8 cellular contexts compared by ENCODE assay signal in the genomic region with DNA sequence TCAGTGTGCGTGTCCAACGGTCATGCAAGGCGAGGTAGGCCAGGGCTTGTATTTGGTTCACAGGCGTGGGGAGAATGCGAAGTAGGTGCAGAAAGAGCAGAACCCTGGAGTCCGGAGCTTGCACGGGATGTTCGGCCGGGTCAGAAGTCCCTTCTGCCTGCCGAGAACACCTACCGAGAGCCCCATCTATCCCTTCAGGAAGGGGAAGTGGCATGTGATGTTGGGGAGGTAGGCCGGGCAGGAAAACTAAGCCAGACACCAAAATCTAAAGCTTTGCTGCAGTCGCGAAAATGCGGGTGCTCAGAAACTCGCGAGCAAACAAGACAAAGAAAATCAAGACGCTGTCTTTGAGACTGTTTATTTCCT. TPM values are rescaled to one million over a fixed set of nuclear protein-coding genes. Genes with fewer than 3 reads are reported as not detected.
DNase-seq lines count a peak whose midpoint lies in the region; ATAC-seq and TF ChIP-seq lines count a peak whose summit lies in the region.

No MANE protein-coding gene starts in this region.

- DNase-seq in GM03348 (ENCODE audit: low spot score): peak; percentile 30
- peak; percentile 35 to 37 for DNase-seq in activated CD4-positive, alpha-beta T cell treated with anti-CD3 and anti-CD28 coated beads, Interleukin-2, amount 50 U/mL, for 48 hours
- no peak for DNase-seq in fibroblast of mammary gland (ENCODE audit: low read depth)
- no peak for DNase-seq in pons (ENCODE audit: low spot score)
- DNase-seq in mesenteric fat pad (ENCODE audit: low spot score): no peak

- TF ChIP-seq CTCF in fibroblast of mammary gland (conservative IDR thresholded peaks at IDR 0.05; ENCODE audit: control insufficient read depth, insufficient read depth, low read depth, low read length): no peak
- no peak for TF ChIP-seq CTCF in neutrophil (IDR thresholded peaks at IDR 0.05)

- peaks cover 29 to 31% of the 10 kb centered on the region in 2 experiments for H3K4me1 ChIP-seq in neutrophil (ENCODE audit: control insufficient read depth in 1 of 2, insufficient read depth in 1 of 2, low read depth in 1 of 2, low read length in 1 of 2)

- H3K27ac ChIP-seq in neutrophil: peak overlapping the region; percentile 86

- H3K27me3 ChIP-seq in neutrophil: no peaks in the 10 kb centered on the region

- no peaks in the 10 kb centered on the region for H3K9me3 ChIP-seq in neutrophil

- H3K4me3 ChIP-seq in fibroblast of mammary gland (ENCODE audit: control insufficient read depth, low read depth, low read length) (peak overlapping the region; percentile 67), neutrophil (ENCODE audit: low read depth in 1 of 2, low read length in 1 of 2) (peak overlapping the region; percentile 67 to 84)

- H3K36me3 ChIP-seq in neutrophil: peaks cover 16% of the 10 kb centered on the region

- ATAC-seq in HG03196 (IDR thresholded peaks at IDR 0.05; ENCODE audit: unreplicated experiment) (peak; percentile 6), GM18517 (IDR thresholded peaks at IDR 0.05; ENCODE audit: unreplicated experiment) (no peak)

RNA-seq across cellular contexts. Expression of gene TAF6L, which starts 0.4 kb away (rescaled TPM):
- total RNA-seq in mesenteric fat pad: 22.3 TPM

RNA-seq across cellular contexts. Expression of gene POLR2G, which starts 9.4 kb away (rescaled TPM):
- 44.7 TPM for total RNA-seq in mesenteric fat pad

RNA-seq across cellular contexts. Expression of gene TMEM179B, which starts 16.4 kb away (rescaled TPM):
- 30.6 TPM for total RNA-seq in mesenteric fat pad

RNA-seq across cellular contexts. Expression of gene ZBTB3, which starts 16.8 kb away (rescaled TPM):
- 6.1 TPM for total RNA-seq in mesenteric fat pad

RNA-seq across cellular contexts. Expression of gene TMEM223, which starts 21.0 kb away (rescaled TPM):
- total RNA-seq in mesenteric fat pad: 14.7 TPM

Comparison
In these comparisons a context has a peak if more than half of its experiments do, and no peak if none do; other contexts are left out.
1. DNase-seq: peak in GM03348 (single experiment) and activated CD4-positive, alpha-beta T cell treated with anti-CD3 and anti-CD28 coated beads, Interleukin-2, amount 50 U/mL, for 48 hours (2 of 2); none in fibroblast of mammary gland (single experiment), pons (single experiment) and mesenteric fat pad (single experiment).